Comparison of ENCODE assay signal across 20 cellular contexts in the genomic region with DNA sequence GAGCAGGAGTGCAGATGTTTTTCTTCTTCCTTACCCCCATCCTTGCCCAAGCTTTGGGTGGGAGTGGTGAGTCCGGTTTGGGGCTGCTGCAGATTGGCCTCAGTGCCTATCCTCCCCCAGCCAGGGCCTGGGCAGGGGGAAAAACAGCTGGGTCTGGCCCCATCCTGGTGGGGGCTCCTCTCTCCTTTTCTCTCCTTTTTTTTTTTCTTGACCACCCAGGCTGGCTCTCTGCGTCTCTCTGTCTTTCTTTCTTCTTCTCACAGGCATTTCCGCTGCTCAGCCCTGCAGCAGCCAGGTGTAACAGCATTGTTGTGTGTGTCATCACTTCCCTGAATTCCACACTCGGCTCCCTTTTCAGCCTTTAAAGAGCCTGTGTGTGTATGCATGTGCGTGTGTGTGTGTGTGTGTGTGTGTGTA. TPM values are rescaled to one million over a fixed set of nuclear protein-coding genes. Genes with fewer than 3 reads are reported as not detected.
A peak's percentile ranks its signal among the peaks of the same experiment; 100 is the strongest.
DNase-seq lines count a peak whose midpoint lies in the region; ATAC-seq and TF ChIP-seq lines count a peak whose summit lies in the region.
"Had no signal": no experiment of that assay in that cellular context is flagged by ENCODE, and none has a peak within 500 bp of the region (broad histone marks: within the 10 kb centered on the region; RNA-seq: fewer than 3 reads in every experiment).

No MANE protein-coding gene starts in this region.

- no peaks in the 10 kb centered on the region for H3K9me3 ChIP-seq in CD8-positive, alpha-beta T cell (ENCODE audit: low read length)
- H3K9me3 ChIP-seq in HUES6 (ENCODE audit: control insufficient read depth, insufficient read depth, low read depth, low read length): no peaks in the 10 kb centered on the region
- H3K9me3 ChIP-seq: lower lobe of right lung, right lobe of liver had no signal

- intact Hi-C loops in CD8-positive, alpha-beta T cell (cut with DNase I, micrococcal nuclease): loop anchor here in 1 of 2 experiments (10.0 kb wide), 1 partner anchor 1996 kb away; a partner anchor contains a TSS

- H3K27ac Mint-ChIP-seq in CD8-positive, alpha-beta T cell: no peak overlapping the region
- no peak overlapping the region for H3K27ac Mint-ChIP-seq in nephron
- H3K27ac Mint-ChIP-seq: activated CD4-positive, alpha-beta T cell treated with anti-CD3 and anti-CD28 coated beads for 36 hours; activated naive CD8-positive, alpha-beta T cell treated with anti-CD3 and anti-CD28 coated beads for 36 hours had no signal

- H3K4me1 Mint-ChIP-seq in CD8-positive, alpha-beta T cell (ENCODE audit: low read depth): peaks cover 38% of the 10 kb centered on the region
- H3K4me1 Mint-ChIP-seq in nephron: peaks cover 25% of the 10 kb centered on the region

- no peaks in the 10 kb centered on the region for H3K36me3 Mint-ChIP-seq in CD8-positive, alpha-beta T cell
- H3K36me3 Mint-ChIP-seq in nephron (ENCODE audit: low read depth): no peaks in the 10 kb centered on the region
- H3K36me3 Mint-ChIP-seq: activated naive CD8-positive, alpha-beta T cell treated with anti-CD3 and anti-CD28 coated beads for 36 hours had no signal

- POLR2A ChIA-PET in CD8-positive, alpha-beta T cell (lab: Charles Lee): no interaction called here

- H3K4me3 Mint-ChIP-seq in CD8-positive, alpha-beta T cell: peak overlapping the region; percentile 64
- H3K4me3 Mint-ChIP-seq in nephron: peak overlapping the region; percentile 48 to 69 (median 66)
- H3K4me3 Mint-ChIP-seq: activated CD4-positive, alpha-beta T cell treated with anti-CD3 and anti-CD28 coated beads for 36 hours had no signal

- H3K27me3 ChIP-seq in CD8-positive, alpha-beta T cell (ENCODE audit: insufficient read depth, low read length): peaks cover 38% of the 10 kb centered on the region
- H3K27me3 ChIP-seq in HUES6 (ENCODE audit: control insufficient read depth, insufficient read depth, low read length): peaks cover 99% of the 10 kb centered on the region

- H3K4me3 ChIP-seq in CD8-positive, alpha-beta T cell (ENCODE audit: low read depth, low read length): no peak overlapping the region
- peak overlapping the region; percentile 57 for H3K4me3 ChIP-seq in HUES6 (ENCODE audit: low read depth, low read length)
- H3K4me3 ChIP-seq: SJSA1 had no signal

- H3K4me1 ChIP-seq in CD8-positive, alpha-beta T cell (ENCODE audit: insufficient read depth, low read length): peaks cover 38% of the 10 kb centered on the region
- H3K4me1 ChIP-seq in HUES6 (ENCODE audit: control insufficient read depth, insufficient read depth, low read length): peaks cover 40% of the 10 kb centered on the region

- H3K9me3 Mint-ChIP-seq in CD8-positive, alpha-beta T cell: no peaks in the 10 kb centered on the region
- no peaks in the 10 kb centered on the region for H3K9me3 Mint-ChIP-seq in nephron
- H3K9me3 Mint-ChIP-seq: activated naive CD8-positive, alpha-beta T cell treated with anti-CD3 and anti-CD28 coated beads for 36 hours had no signal

- CTCF ChIA-PET in CD8-positive, alpha-beta T cell (lab: Charles Lee): interaction anchor here (0.6 to 5.4 kb wide), 3 partner anchors 13 to 897 kb away, joined by 3 to 25 read pairs (median 5); no protein-coding TSS in a partner anchor

- no peak overlapping the region for H3K9ac ChIP-seq in HUES6 (ENCODE audit: low read length)

- no peak for ATAC-seq in CD8-positive, alpha-beta T cell
- ATAC-seq in GM18861 (IDR thresholded peaks at IDR 0.05; ENCODE audit: unreplicated experiment) (no peak), GM19467 (IDR thresholded peaks at IDR 0.05; ENCODE audit: unreplicated experiment) (no peak)
- ATAC-seq: activated CD4-positive, alpha-beta T cell treated with anti-CD3 and anti-CD28 coated beads for 36 hours had no signal

- no peak for DNase-seq in CD8-positive, alpha-beta T cell
- peak; percentile 25 for DNase-seq in glomerular visceral epithelial cell (ENCODE audit: extremely low spot score)
- no peak for DNase-seq in DMS 273 treated with DMSO at 0.1 percent for 48 hours (lab: John Stamatoyannopoulos, UW)
- DNase-seq: activated naive CD8-positive, alpha-beta T cell treated with anti-CD3 and anti-CD28 coated beads for 36 hours; hypothalamus; lower lobe of right lung; NCI-H1694 treated with DMSO at 0.1 percent for 48 hours; NCI-H510A; right lobe of liver had no signal

- TF ChIP-seq CTCF in CD8-positive, alpha-beta T cell (IDR thresholded peaks at IDR 0.05): no peak
- TF ChIP-seq CTCF in nephron (IDR thresholded peaks at IDR 0.05; ENCODE audit: unreplicated experiment in 3 of 3): no peak

- no peaks in the 10 kb centered on the region for H3K36me3 ChIP-seq in CD8-positive, alpha-beta T cell (ENCODE audit: insufficient read depth, low read length)
- H3K36me3 ChIP-seq in HUES6 (ENCODE audit: control insufficient read depth, insufficient read depth, low read length): no peaks in the 10 kb centered on the region
- H3K36me3 ChIP-seq: lower lobe of right lung, right lobe of liver, SJSA1 had no signal

- H3K27me3 Mint-ChIP-seq in CD8-positive, alpha-beta T cell (ENCODE audit: low read depth): peaks cover 62% of the 10 kb centered on the region
- peaks cover 95% of the 10 kb centered on the region for H3K27me3 Mint-ChIP-seq in nephron (ENCODE audit: low read depth)

- no peak overlapping the region for H3K27ac ChIP-seq in CD8-positive, alpha-beta T cell (ENCODE audit: low read depth, low read length)
- H3K27ac ChIP-seq in HUES6 (ENCODE audit: low read depth, low read length): no peak overlapping the region
- H3K27ac ChIP-seq: lower lobe of right lung, right lobe of liver, SJSA1 had no signal

RNA-seq across cellular contexts. Expression of a gene that starts 2.0 kb away (rescaled TPM):
- not detected for total RNA-seq in CD8-positive, alpha-beta T cell
- total RNA-seq: activated CD4-positive, alpha-beta T cell treated with anti-CD3 and anti-CD28 coated beads for 36 hours; activated naive CD8-positive, alpha-beta T cell treated with anti-CD3 and anti-CD28 coated beads for 36 hours; HepG2; lower lobe of right lung; OCI-LY7; right lobe of liver; SJSA1; subcutaneous adipose tissue had no signal

RNA-seq across cellular contexts. Expression of a gene that starts 2.1 kb away (rescaled TPM):
- total RNA-seq in CD8-positive, alpha-beta T cell: under 1 TPM in 1 of 2 experiments, not detected in 1; 0.11 TPM
- total RNA-seq: activated CD4-positive, alpha-beta T cell treated with anti-CD3 and anti-CD28 coated beads for 36 hours; activated naive CD8-positive, alpha-beta T cell treated with anti-CD3 and anti-CD28 coated beads for 36 hours; HepG2; lower lobe of right lung; OCI-LY7; right lobe of liver; SJSA1; subcutaneous adipose tissue had no signal

RNA-seq across cellular contexts. Expression of a gene that starts 57.1 kb away (rescaled TPM):
- total RNA-seq in CD8-positive, alpha-beta T cell: not detected
- total RNA-seq: activated CD4-positive, alpha-beta T cell treated with anti-CD3 and anti-CD28 coated beads for 36 hours; activated naive CD8-positive, alpha-beta T cell treated with anti-CD3 and anti-CD28 coated beads for 36 hours; bronchial epithelial cell; HepG2; lower lobe of right lung; MCF 10A; OCI-LY7; right lobe of liver; SJSA1; subcutaneous adipose tissue had no signal
